22 cellular contexts compared by ENCODE assay signal in genomic region chr5:53342261-53342660, GRCh38.
"Had no signal": no experiment of that assay in that cellular context is flagged by ENCODE, and none has a peak within 500 bp of the region (broad histone marks: within the 10 kb centered on the region; RNA-seq: fewer than 3 reads in every experiment).

No MANE protein-coding gene starts in this region.

- H3K4me2 ChIP-seq: KMS-11 had no signal

- FAIRE-seq: HepG2, K562, RCC 7860 had no signal

- H3K27me3 ChIP-seq: SJSA1 had no signal

- H3K27ac ChIP-seq: KMS-11, SJSA1, SK-N-MC had no signal

- H3K9ac ChIP-seq: KMS-11 had no signal

- ATAC-seq: HepG2, K562 had no signal

- H3K36me3 ChIP-seq: SJSA1 had no signal

- H3K4me1 ChIP-seq: SJSA1 had no signal

- DNase-seq: Kasumi-1, MM.1S, NCI-H1092 treated with DMSO at 0.1 percent for 48 hours, NCI-H1436, NCI-H187, NCI-H2029, NCI-H2081 treated with DMSO at 0.1 percent for 48 hours, NCI-H2171, NCI-H226, NCI-H446, NCI-H510A, NCI-H524 treated with DMSO at 0.1 percent for 48 hours, NCI-H69, NCI-H774, RPMI8226, SHP77 treated with DMSO at 0.1 percent for 48 hours had no signal

- H3K4me3 ChIP-seq: K562, SJSA1, SK-N-MC had no signal
